In genomic region chr12:75623631-75624118, GRCh38 we compare ENCODE assay signal across 11 cellular contexts.
DNase-seq lines count a peak whose midpoint lies in the region; ATAC-seq, FAIRE-seq and TF ChIP-seq lines count a peak whose summit lies in the region.
"Had no signal": no experiment of that assay in that cellular context is flagged by ENCODE, and none has a peak within 500 bp of the region (broad histone marks: within the 10 kb centered on the region; RNA-seq: fewer than 3 reads in every experiment).

No MANE protein-coding gene starts in this region.

- CTCF ChIA-PET in CD4-positive, alpha-beta memory T cell (lab: Charles Lee; ENCODE audit: partially characterized antibody) = no interaction called here

- DNase-seq in BE2C (peak; percentile 44), bronchial epithelial cell (ENCODE audit: low read depth) (peak; percentile 83), left kidney (ENCODE audit: low read depth, low spot score) (peak; percentile 40), NCI-H187 (lab: John Stamatoyannopoulos, UW) (no peak)
- no peak for DNase-seq in CD4-positive, alpha-beta memory T cell
- DNase-seq: activated T-cell treated with anti-CD3 and anti-CD28 coated beads for 4 hours; hypothalamus; stimulated activated CD4-positive, alpha-beta T cell treated with anti-CD3 and anti-CD28 coated beads, Interleukin-4, amount 100 ng/mL, for 24 hours had no signal

- peaks cover 8% of the 10 kb centered on the region for H3K4me1 ChIP-seq in BE2C
- no peaks in the 10 kb centered on the region for H3K4me1 ChIP-seq in CD4-positive, alpha-beta memory T cell (ENCODE audit: insufficient read depth, low read length)

- H3K36me3 Mint-ChIP-seq in CD4-positive, alpha-beta memory T cell = no peaks in the 10 kb centered on the region

- TF ChIP-seq CTCF in BE2C (IDR thresholded peaks at IDR 0.05; ENCODE audit: low read depth, low read length) = peak; percentile 73
- TF ChIP-seq CTCF in bronchial epithelial cell (IDR thresholded peaks at IDR 0.05; ENCODE audit: insufficient read depth, low read length, severe bottlenecking) = peak; percentile 51

- no peaks in the 10 kb centered on the region for H3K36me3 ChIP-seq in BE2C
- H3K36me3 ChIP-seq in bronchial epithelial cell (ENCODE audit: control insufficient read depth, insufficient read depth, low read length) = no peaks in the 10 kb centered on the region
- no peaks in the 10 kb centered on the region for H3K36me3 ChIP-seq in CD4-positive, alpha-beta memory T cell (ENCODE audit: insufficient read depth, low read length)

- TF ChIP-seq RAD21 in Ishikawa (IDR thresholded peaks at IDR 0.05; ENCODE audit: low read depth) = peak; percentile 74

- peaks cover 0 to 7% (median 2%) of the 10 kb centered on the region in 8 donors for H3K9me3 Mint-ChIP-seq in CD4-positive, alpha-beta memory T cell

- ATAC-seq in HG03520 (IDR thresholded peaks at IDR 0.05; ENCODE audit: unreplicated experiment) (no peak), GM18511 (IDR thresholded peaks at IDR 0.05; ENCODE audit: unreplicated experiment) (no peak)

- intact Hi-C loops in CD4-positive, alpha-beta memory T cell (cut with micrococcal nuclease) = no loop called here

- no peaks in the 10 kb centered on the region for H3K9me3 ChIP-seq in BE2C
- H3K9me3 ChIP-seq in CD4-positive, alpha-beta memory T cell (ENCODE audit: control insufficient read depth in 1 of 2, low read length in 2 of 2) = no peaks in the 10 kb centered on the region

- FAIRE-seq in bronchial epithelial cell (lab: Jason Lieb, UNC) = peak; percentile 47

- H3K4me1 Mint-ChIP-seq in CD4-positive, alpha-beta memory T cell = peaks cover 0 to 2% (median 0%) of the 10 kb centered on the region in 4 donors

- H3K4me3 Mint-ChIP-seq in CD4-positive, alpha-beta memory T cell = no peak overlapping the region

- no peak overlapping the region for H3K27ac ChIP-seq in CD4-positive, alpha-beta memory T cell (ENCODE audit: low read depth, low read length)

- H3K27me3 ChIP-seq in BE2C (no peaks in the 10 kb centered on the region), bronchial epithelial cell (ENCODE audit: control insufficient read depth, insufficient read depth, low read length) (no peaks in the 10 kb centered on the region)
- H3K27me3 ChIP-seq in CD4-positive, alpha-beta memory T cell (ENCODE audit: insufficient read depth, low read length) = no peaks in the 10 kb centered on the region

- H3K4me3 ChIP-seq in BE2C (ENCODE audit: low read depth, low read length) (no peak overlapping the region), bronchial epithelial cell (ENCODE audit: low read depth, low read length) (no peak overlapping the region)
- no peak overlapping the region for H3K4me3 ChIP-seq in CD4-positive, alpha-beta memory T cell (ENCODE audit: low read length in 2 of 2)

- no peaks in the 10 kb centered on the region for H3K27me3 Mint-ChIP-seq in CD4-positive, alpha-beta memory T cell

- POLR2A ChIA-PET in CD4-positive, alpha-beta memory T cell (lab: Charles Lee; ENCODE audit: partially characterized antibody) = no interaction called here

- no peak for TF ChIP-seq EP300 in Ishikawa (IDR thresholded peaks at IDR 0.05; ENCODE audit: borderline replicate concordance)

- H3K27ac Mint-ChIP-seq in CD4-positive, alpha-beta memory T cell = no peak overlapping the region

TF ChIP-seq in Ishikawa, 13 proteins besides CTCF, POLR2A, EP300 and RAD21:
- TF ChIP-seq CEBPB (IDR thresholded peaks at IDR 0.05) = peak; percentile 42; the same call in 1 of the 2 replicates
- TF ChIP-seq NFIC (IDR thresholded peaks at IDR 0.05) = no peak

Comparison
In these comparisons a context has a peak if more than half of its experiments do, and no peak if none do; other contexts are left out.
1. DNase-seq: peak in BE2C (single experiment), bronchial epithelial cell (single experiment) and left kidney (single experiment); none in NCI-H187 (0 of 2) and CD4-positive, alpha-beta memory T cell (0 of 5).